9 cellular contexts compared by ENCODE assay signal in genomic region chr12:105279460-105280056, GRCh38. TPM values are rescaled to one million over a fixed set of nuclear protein-coding genes. Genes with fewer than 3 reads are reported as not detected.
A peak's percentile ranks its signal among the peaks of the same experiment; 100 is the strongest.
DNase-seq lines count a peak whose midpoint lies in the region; ATAC-seq, FAIRE-seq and TF ChIP-seq lines count a peak whose summit lies in the region.
"Had no signal": no experiment of that assay in that cellular context is flagged by ENCODE, and none has a peak within 500 bp of the region (broad histone marks: within the 10 kb centered on the region; RNA-seq: fewer than 3 reads in every experiment).

No MANE protein-coding gene starts in this region.

- no peak for TF ChIP-seq POLR2A in A549 (IDR thresholded peaks at IDR 0.05; ENCODE audit: low read length)
- TF ChIP-seq POLR2A in Peyer's patch (IDR thresholded peaks at IDR 0.05): no peak
- no peak for TF ChIP-seq POLR2A in gastroesophageal sphincter (IDR thresholded peaks at IDR 0.05)

- no peaks in the 10 kb centered on the region for H3K9me3 ChIP-seq in A549
- H3K9me3 ChIP-seq in Peyer's patch: no peaks in the 10 kb centered on the region
- H3K9me3 ChIP-seq in gastroesophageal sphincter: no peaks in the 10 kb centered on the region

- CTCF ChIA-PET in A549 (lab: Yijun Ruan, JAX): interaction anchor here (0.7 to 1.0 kb wide), 3 partner anchors 8 to 59 kb away, joined by 3 read pairs; no protein-coding TSS in a partner anchor

- H3K27me3 ChIP-seq in Peyer's patch: no peaks in the 10 kb centered on the region
- H3K27me3 ChIP-seq in gastroesophageal sphincter: peaks cover 16% of the 10 kb centered on the region

- H3K4me3 ChIP-seq in A549 (no peak overlapping the region), Peyer's patch (no peak overlapping the region), gastroesophageal sphincter (no peak overlapping the region)

- H3K36me3 ChIP-seq in Peyer's patch: no peaks in the 10 kb centered on the region
- no peaks in the 10 kb centered on the region for H3K36me3 ChIP-seq in gastroesophageal sphincter

- 87% methylated on average over 6 of the region's 6 CpGs for WGBS in A549 (ENCODE audit: missing lambda C conversion rate)
- WGBS in gastroesophageal sphincter (ENCODE audit: low coverage in 1 of 2), 2 donors: 70 to 84% methylated on average over 5 to 6 of the region's 6 CpGs

- H3K4me2 ChIP-seq in A549: no peak overlapping the region; the same call in 2 of the 3 replicates

- DNase-seq in A549 (ENCODE audit: low read depth in 1 of 2, low spot score in 1 of 2) (peak in 1 of 2 experiments; percentile 44), GM19239 (ENCODE audit: insufficient read length, low spot score) (no peak), Peyer's patch (peak in 1 of 3 donors; percentile 63), amniotic stem cell (lab: John Stamatoyannopoulos, UW) (peak; percentile 25), iris pigment epithelial cell (ENCODE audit: low read depth) (peak; percentile 31)
- peak in 2 of 3 donors; percentile 0 to 1 for DNase-seq in stimulated activated CD4-positive, alpha-beta T cell treated with anti-CD3 and anti-CD28 coated beads, TNF-alpha, amount 100 ng/mL, for 1 hour (ENCODE audit: low read depth in 3 of 3, low spot score in 1 of 3)

- ATAC-seq in A549 (peak in 1 of 2 experiments; percentile 5; a peak in 1 of 6 replicates), gastroesophageal sphincter (no peak), HG03565 (IDR thresholded peaks at IDR 0.05; ENCODE audit: unreplicated experiment) (no peak)

- POLR2A ChIA-PET in A549 (lab: Yijun Ruan, JAX): no interaction called here

- TF ChIP-seq RAD21 in A549 (conservative IDR thresholded peaks at IDR 0.05 in 1 of 2, IDR thresholded peaks at IDR 0.05 in 1 of 2): peak; percentile 23 to 59; a peak in 3 of 5 replicates

- TF ChIP-seq EP300 in A549 (IDR thresholded peaks at IDR 0.05) (no peak), gastroesophageal sphincter (IDR thresholded peaks at IDR 0.05) (no peak)

- H3K27ac ChIP-seq in A549 (peak overlapping the region; percentile 59 to 71; a peak in 4 of 6 replicates), Peyer's patch (no peak overlapping the region), gastroesophageal sphincter (no peak overlapping the region)

- H3K4me1 ChIP-seq in A549 (peaks cover 32% of the 10 kb centered on the region), Peyer's patch (no peaks in the 10 kb centered on the region), gastroesophageal sphincter (no peaks in the 10 kb centered on the region)

- FAIRE-seq in A549 (lab: Jason Lieb, UNC) (no peak), GM19239 (lab: Jason Lieb, UNC) (peak; percentile 76)
- FAIRE-seq: endometrium had no signal

- TF ChIP-seq CTCF in A549 (IDR thresholded peaks at IDR 0.05) (peak; percentile 55), Peyer's patch (IDR thresholded peaks at IDR 0.05) (peak; percentile 42 to 69 (median 58)), gastroesophageal sphincter (IDR thresholded peaks at IDR 0.05) (peak in 2 of 4 experiments; percentile 12 to 54)

TF ChIP-seq in A549, 52 proteins besides CTCF, POLR2A, EP300 and RAD21:
- no peak for TF ChIP-seq POLR2AphosphoS2 (conservative IDR thresholded peaks at IDR 0.05; ENCODE audit: low read length)
- TF ChIP-seq HDAC2 (IDR thresholded peaks at IDR 0.05): no peak
- TF ChIP-seq RARB (CRISPR knock-in tag; IDR thresholded peaks at IDR 0.05): no peak
- peak; percentile 39; the same call in 1 of the 3 replicates for TF ChIP-seq SMC3 (IDR thresholded peaks at IDR 0.05)
- TF ChIP-seq ESRRA (IDR thresholded peaks at IDR 0.05; ENCODE audit: borderline replicate concordance, low read length): no peak
- TF ChIP-seq RFX5 (IDR thresholded peaks at IDR 0.05): no peak
TF ChIP-seq in A549: peak in this region for 1.

RNA-seq across cellular contexts. Expression of gene APPL2, which starts 43.6 kb away (rescaled TPM):
- polyA plus RNA-seq in A549 (2011; rRNA removed) (48.1 and 62.6 TPM in 2 replicates), A549 (2017; fragmentation: RNase III; extraction: RNeasy Plus Mini Kit Qiagen cat#74134 plus additional on column Dnase treatment) (21.7 to 25.8 TPM (median 24.1 TPM) in 3 replicates)
- polyA plus RNA-seq in A549 (2012; cell fraction: cytosol; rRNA removed): 19.2 and 22.1 TPM in 2 replicates
- 15.7 and 23.0 TPM in 2 replicates for polyA plus RNA-seq in A549 (2012; cell fraction: nucleus; rRNA removed)
- 34.5 and 37.0 TPM in 2 replicates for polyA minus RNA-seq in A549 (2011; rRNA and poly(A)+ RNA removed)
- total RNA-seq in Peyer's patch (100 to 1,000 TPM; 169 to 203 (median 185) TPM), gastroesophageal sphincter (10 to 100 TPM; 17.0 to 32.4 (median 23.4) TPM)

RNA-seq across cellular contexts. Expression of gene C12orf75, which starts 50.9 kb away (rescaled TPM):
- polyA plus RNA-seq in A549 (2011; rRNA removed) (238 and 298 TPM in 2 replicates), A549 (2017; fragmentation: RNase III; extraction: RNeasy Plus Mini Kit Qiagen cat#74134 plus additional on column Dnase treatment) (202 to 224 TPM (median 210 TPM) in 3 replicates)
- polyA plus RNA-seq in A549 (2012; cell fraction: cytosol; rRNA removed): 126 and 130 TPM in 2 replicates
- polyA plus RNA-seq in A549 (2012; cell fraction: nucleus; rRNA removed): 30.4 and 51.6 TPM in 2 replicates
- polyA minus RNA-seq in A549 (2011; rRNA and poly(A)+ RNA removed): 23.0 and 25.4 TPM in 2 replicates
- total RNA-seq in Peyer's patch (10 to 100 TPM; 16.1 to 20.1 (median 18.3) TPM), gastroesophageal sphincter (1 to 10 TPM in 3 of 4 donors, not detected in 1; 1.9 to 4.3 (median 2.2) TPM)

Comparison
In these comparisons a context has a peak if more than half of its experiments do, and no peak if none do; other contexts are left out.
1. H3K27ac ChIP-seq: peak in A549 (2 of 2); none in Peyer's patch (0 of 4) and gastroesophageal sphincter (0 of 4).
2. RNA of gene APPL2, which starts 43.6 kb away (total RNA-seq): 169 to 203 TPM in Peyer's patch; 17.0 to 32.4 TPM in gastroesophageal sphincter; every median in the first group is over 4 times any median in the second.